17 cellular contexts compared by ENCODE assay signal in genomic region chr10:5592070-5592469, GRCh38.
"Had no signal": no experiment of that assay in that cellular context is flagged by ENCODE, and none has a peak within 500 bp of the region (broad histone marks: within the 10 kb centered on the region; RNA-seq: fewer than 3 reads in every experiment).

No MANE protein-coding gene starts in this region.

- H3K4me3 ChIP-seq: colonic mucosa, esophagus squamous epithelium, right lobe of liver, stomach, thoracic aorta had no signal

- H3K27ac ChIP-seq: colonic mucosa, esophagus squamous epithelium, right lobe of liver, stomach, thoracic aorta had no signal

- H3K27ac Mint-ChIP-seq: activated T-helper 2 cell treated with anti-CD3 and anti-CD28 coated beads, Interferon-gamma antibody, Interleukin-2, Interleukin-4, amounts not matched to agents 10 μg/mL and 5 μg/mL and 100 μg/mL, durations not matched to agents 14 hours and 24 hours and 36 hours; natural killer cell treated with Interleukin-12 subunit alpha and Interleukin-12 subunit beta and Interleukin-15 and Interleukin-18, amount 100 ng/mL, for 72 hours; T-cell had no signal

- DNase-seq: activated CD4-positive, alpha-beta T cell treated with anti-CD3 and anti-CD28 coated beads, Interleukin-2, amount 50 U/mL, for 4 hours; activated CD4-positive, CD25-positive, alpha-beta regulatory T cell treated with anti-CD3 and anti-CD28 coated beads, Interleukin-2, amount 50 U/mL, for 72 hours; activated naive CD4-positive, alpha-beta T cell treated with anti-CD3 and anti-CD28 coated beads, Interleukin-2, amount 50 U/mL, for 16 hours; caudate nucleus; colonic mucosa; esophagus squamous epithelium; hypothalamus; kidney glomerular epithelial cell; mesendoderm; stimulated activated CD4-positive, alpha-beta T cell treated with anti-CD3 and anti-CD28 coated beads, Interleukin-1b, Interleukin-23, amount 100 ng/mL, for 48 hours; stomach; T-cell; T-helper 9 cell had no signal

- H3K4me1 ChIP-seq: colonic mucosa, right lobe of liver had no signal

- H3K36me3 ChIP-seq: colonic mucosa, esophagus squamous epithelium, right lobe of liver, stomach, thoracic aorta had no signal

- H3K9me3 ChIP-seq: colonic mucosa, esophagus squamous epithelium, right lobe of liver, stomach, thoracic aorta had no signal

- H3K4me3 Mint-ChIP-seq: natural killer cell treated with Interleukin-12 subunit alpha and Interleukin-12 subunit beta and Interleukin-15 and Interleukin-18, amount 100 ng/mL, for 72 hours; T-cell had no signal

- ATAC-seq: natural killer cell treated with Interleukin-12 subunit alpha and Interleukin-12 subunit beta and Interleukin-15 and Interleukin-18, amount 100 ng/mL, for 72 hours; right lobe of liver; T-cell had no signal

- H3K36me3 Mint-ChIP-seq: natural killer cell treated with Interleukin-12 subunit alpha and Interleukin-12 subunit beta and Interleukin-15 and Interleukin-18, amount 100 ng/mL, for 72 hours; T-cell had no signal

- H3K9me3 Mint-ChIP-seq: activated T-helper 2 cell treated with anti-CD3 and anti-CD28 coated beads, Interferon-gamma antibody, Interleukin-2, Interleukin-4, amounts not matched to agents 10 μg/mL and 5 μg/mL and 100 μg/mL, durations not matched to agents 14 hours and 24 hours and 36 hours; natural killer cell treated with Interleukin-12 subunit alpha and Interleukin-12 subunit beta and Interleukin-15 and Interleukin-18, amount 100 ng/mL, for 72 hours; T-cell had no signal

- H3K27me3 ChIP-seq: colonic mucosa, right lobe of liver had no signal
